ENCODE assay signal across 7 cellular contexts in genomic region chr2:46909771-46910419, GRCh38. TPM values are rescaled to one million over a fixed set of nuclear protein-coding genes. Genes with fewer than 3 reads are reported as not detected.
DNase-seq lines count a peak whose midpoint lies in the region; ATAC-seq and TF ChIP-seq lines count a peak whose summit lies in the region.

No MANE protein-coding gene starts in this region.

- no peaks in the 10 kb centered on the region for H3K9me3 ChIP-seq in OCI-LY3 (ENCODE audit: insufficient read depth, low read length)
- no peaks in the 10 kb centered on the region for H3K9me3 ChIP-seq in skeletal muscle tissue (ENCODE audit: control insufficient read depth in 3 of 3, low read length in 3 of 3)
- H3K9me3 ChIP-seq in gastroesophageal sphincter: no peaks in the 10 kb centered on the region

- H2AFZ ChIP-seq in OCI-LY3 (ENCODE audit: low read depth, low read length): no peak overlapping the region

- peak; percentile 87 for DNase-seq in HFFc6
- peak; percentile 36 for DNase-seq in dedifferentiated amniotic fluid mesenchymal stem cell (ENCODE audit: extremely low spot score)
- no peak for DNase-seq in OCI-M1 (lab: John Stamatoyannopoulos, UW)

- peaks cover 30% of the 10 kb centered on the region for H4K20me1 ChIP-seq in OCI-LY3 (ENCODE audit: insufficient read depth, low read length)

- ATAC-seq in GM18861 (IDR thresholded peaks at IDR 0.05; ENCODE audit: unreplicated experiment) (peak; percentile 81), gastroesophageal sphincter (no peak)

- peak overlapping the region; percentile 41 for H3K4me2 ChIP-seq in OCI-LY3 (ENCODE audit: low read length)

- TF ChIP-seq CTCF in HFFc6 (IDR thresholded peaks at IDR 0.05) (no peak), OCI-LY3 (IDR thresholded peaks at IDR 0.05; ENCODE audit: low read depth, low read length) (no peak), gastroesophageal sphincter (IDR thresholded peaks at IDR 0.05) (no peak)

- H3K4me3 Mint-ChIP-seq in HFFc6: peak overlapping the region; percentile 17

- peaks cover 53% of the 10 kb centered on the region for H3K36me3 ChIP-seq in OCI-LY3 (replicated peaks; ENCODE audit: low read depth, low read length)
- peaks cover 27 to 53% (median 44%) of the 10 kb centered on the region in 3 donors for H3K36me3 ChIP-seq in skeletal muscle tissue (ENCODE audit: control insufficient read depth in 3 of 3, insufficient read depth in 3 of 3, low read length in 3 of 3)
- H3K36me3 ChIP-seq in gastroesophageal sphincter: peaks cover 0 to 74% of the 10 kb centered on the region in 2 donors

- peaks cover 51% of the 10 kb centered on the region for H3K4me1 Mint-ChIP-seq in HFFc6 (ENCODE audit: low read depth)

- H3K27me3 ChIP-seq in OCI-LY3 (ENCODE audit: low read depth, low read length) (no peaks in the 10 kb centered on the region), skeletal muscle tissue (ENCODE audit: control insufficient read depth in 3 of 3, insufficient read depth in 3 of 3, low read length in 3 of 3) (no peaks in the 10 kb centered on the region), gastroesophageal sphincter (no peaks in the 10 kb centered on the region)

- H3K4me1 ChIP-seq in OCI-LY3 (ENCODE audit: low read length): peaks cover 21% of the 10 kb centered on the region
- H3K4me1 ChIP-seq in skeletal muscle tissue (ENCODE audit: control insufficient read depth in 3 of 3, insufficient read depth in 3 of 3, low read length in 3 of 3): peaks cover 41 to 46% (median 43%) of the 10 kb centered on the region in 3 donors
- H3K4me1 ChIP-seq in gastroesophageal sphincter: peaks cover 3 to 30% (median 14%) of the 10 kb centered on the region in 3 donors

- no peak for TF ChIP-seq POLR2A in gastroesophageal sphincter (IDR thresholded peaks at IDR 0.05)

- no peak overlapping the region for H3K4me3 ChIP-seq in OCI-LY3 (ENCODE audit: low read length)
- H3K4me3 ChIP-seq in skeletal muscle tissue (ENCODE audit: low read length in 3 of 3): no peak overlapping the region
- no peak overlapping the region for H3K4me3 ChIP-seq in gastroesophageal sphincter

- WGBS in gastroesophageal sphincter (ENCODE audit: low coverage in 1 of 2), 2 donors: 90 to 95% methylated on average over 4 to 6 of the region's 6 CpGs

- no peak for TF ChIP-seq EP300 in gastroesophageal sphincter (IDR thresholded peaks at IDR 0.05)

- H3K79me2 ChIP-seq in OCI-LY3 (ENCODE audit: low read length): peaks cover 59% of the 10 kb centered on the region

- H3K9me3 Mint-ChIP-seq in HFFc6: no peaks in the 10 kb centered on the region

- no peak overlapping the region for H3K9ac ChIP-seq in OCI-LY3 (ENCODE audit: low read length)
- H3K9ac ChIP-seq in skeletal muscle tissue (ENCODE audit: low read depth in 1 of 3, low read length in 3 of 3): peak overlapping the region in 1 of 3 donors; percentile 3

- H3K27ac Mint-ChIP-seq in HFFc6: peak overlapping the region; percentile 86

- peaks cover 2% of the 10 kb centered on the region for H3K27me3 Mint-ChIP-seq in HFFc6 (ENCODE audit: insufficient read depth)

- H3K27ac ChIP-seq in OCI-LY3 (ENCODE audit: low read length): no peak overlapping the region
- peak overlapping the region; percentile 51 for H3K27ac ChIP-seq in skeletal muscle tissue (ENCODE audit: low read depth, low read length)
- no peak overlapping the region for H3K27ac ChIP-seq in gastroesophageal sphincter

- peaks cover 81% of the 10 kb centered on the region for H3K36me3 Mint-ChIP-seq in HFFc6 (ENCODE audit: low read depth)

RNA-seq across cellular contexts. Expression of gene MCFD2, which starts 5.7 kb away (rescaled TPM):
- 100 to 1,000 TPM; 379 to 441 (median 410) TPM for total RNA-seq in HFFc6 (2021; fragmentation: NEBNext Ultra II Directional; extraction: Animal tissue kit (Norgen Biotek cat#: 25700))
- total RNA-seq in skeletal muscle tissue: 36.0 TPM
- 10 to 100 TPM; 81.7 to 89.5 (median 85.4) TPM for total RNA-seq in gastroesophageal sphincter

RNA-seq across cellular contexts. Expression of gene TTC7A, which starts 31.1 kb away (rescaled TPM):
- 10 to 100 TPM; 17.6 to 27.7 (median 23.2) TPM for total RNA-seq in HFFc6 (2021; fragmentation: NEBNext Ultra II Directional; extraction: Animal tissue kit (Norgen Biotek cat#: 25700))
- total RNA-seq in skeletal muscle tissue: 5.7 TPM
- total RNA-seq in gastroesophageal sphincter: 10 to 100 TPM; 21.6 to 29.1 (median 24.4) TPM

Comparison
In these comparisons a context has a peak if more than half of its experiments do, and no peak if none do; other contexts are left out.
1. RNA of gene MCFD2, which starts 5.7 kb away (total RNA-seq): 379 to 441 TPM in HFFc6; 81.7 to 89.5 TPM in gastroesophageal sphincter and 36.0 TPM in skeletal muscle tissue (single experiment); every median in the first group is over 4 times any median in the second.